In the genomic region with DNA sequence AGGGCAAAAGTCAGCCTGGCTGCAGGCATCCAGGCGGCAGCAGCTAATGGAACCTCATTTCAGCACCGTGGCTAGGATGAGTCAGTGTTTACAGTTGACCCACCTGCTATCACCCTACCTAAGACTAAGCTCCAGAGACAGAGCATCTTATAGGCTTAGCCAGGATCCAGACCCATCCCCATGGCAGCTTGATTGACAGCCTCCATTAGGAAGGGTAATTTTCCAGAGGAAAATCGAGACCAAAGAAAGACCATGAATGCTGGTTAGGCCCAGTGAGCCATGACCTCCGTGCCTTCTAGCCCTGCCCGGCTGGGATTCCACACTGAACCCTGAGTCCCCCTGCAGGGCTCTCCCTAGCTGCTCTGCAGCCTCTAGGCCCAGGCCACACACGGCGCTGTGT, we compare ENCODE assay signal across 25 cellular contexts. TPM values are rescaled to one million over a fixed set of nuclear protein-coding genes. Genes with fewer than 3 reads are reported as not detected.
A peak's percentile ranks its signal among the peaks of the same experiment; 100 is the strongest.
DNase-seq lines count a peak whose midpoint lies in the region; TF ChIP-seq lines count a peak whose summit lies in the region.
"Had no signal": no experiment of that assay in that cellular context is flagged by ENCODE, and none has a peak within 500 bp of the region (broad histone marks: within the 10 kb centered on the region; RNA-seq: fewer than 3 reads in every experiment).

No MANE protein-coding gene starts in this region.

- no peak overlapping the region for H3K4me3 ChIP-seq in epithelial cell of proximal tubule (ENCODE audit: low read depth, low read length)
- H3K4me3 ChIP-seq in parathyroid adenoma (ENCODE audit: low read depth, low read length), result no peak overlapping the region
- H3K4me3 ChIP-seq: cardiac muscle cell, prostate gland, smooth muscle cell, upper lobe of left lung had no signal

- H3K9me3 ChIP-seq in H9 (ENCODE audit: control insufficient read depth, low read depth, low read length), result no peaks in the 10 kb centered on the region
- no peaks in the 10 kb centered on the region for H3K9me3 ChIP-seq in parathyroid adenoma (ENCODE audit: control insufficient read depth, low read length)
- H3K9me3 ChIP-seq: prostate gland, upper lobe of left lung had no signal

- peaks cover 0 to 3% (median 0%) of the 10 kb centered on the region in 3 experiments; a peak in 3 of 7 replicates for H3K36me3 Mint-ChIP-seq in H9 (ENCODE audit: insufficient read depth in 1 of 3, low read depth in 3 of 3)
- H3K36me3 Mint-ChIP-seq: CD8-positive, alpha-beta memory T cell had no signal

- no peak overlapping the region for H2AK5ac ChIP-seq in H9 (ENCODE audit: insufficient read length, low read length)

- no peak overlapping the region for H2BK15ac ChIP-seq in H9 (ENCODE audit: low read depth, low read length)

- DNase-seq in H9, result peak; percentile 79
- peak; percentile 63 for DNase-seq in NCI-H510A treated with DMSO at 0.1 percent for 48 hours (lab: John Stamatoyannopoulos, UW)
- DNase-seq in epithelial cell of proximal tubule (ENCODE audit: low read depth), result peak; percentile 83
- no peak for DNase-seq in foreskin melanocyte
- no peak for DNase-seq in stimulated activated CD8-positive, alpha-beta memory T cell treated with anti-CD3 and anti-CD28 coated beads, Interleukin-4, amount 100 ng/mL, for 48 hours
- no peak for DNase-seq in germinal center (ENCODE audit: low spot score)
- DNase-seq: activated CD8-positive, alpha-beta T cell treated with anti-CD3 and anti-CD28 coated beads for 36 hours; activated naive CD4-positive, alpha-beta T cell; AML-193; amniotic stem cell; CD8-positive, alpha-beta memory T cell; IMR-90; left ventricle myocardium superior; NCI-H1436 treated with DMSO at 0.1 percent for 48 hours; stimulated activated CD4-positive, alpha-beta T cell treated with anti-CD3 and anti-CD28 coated beads, Interleukin-4, amount 100 ng/mL, for 1 hour; upper lobe of left lung had no signal

- no peaks in the 10 kb centered on the region for H3K36me3 ChIP-seq in parathyroid adenoma (ENCODE audit: control insufficient read depth, insufficient read depth, low read length)
- H3K36me3 ChIP-seq: cardiac muscle cell, prostate gland, upper lobe of left lung had no signal

- whole genome bisulfite sequencing in H9 (ENCODE audit: extremely low coverage, insufficient read length, low lambda C conversion rate), result no CpG with 5 or more reads among the region's 7 CpGs

- H2BK120ac ChIP-seq in H9 (ENCODE audit: low read depth, low read length, poor library complexity, severe bottlenecking), result no peak overlapping the region

- H3K4me3 Mint-ChIP-seq in H9, result no peak overlapping the region
- H3K4me3 Mint-ChIP-seq: activated CD8-positive, alpha-beta T cell treated with anti-CD3 and anti-CD28 coated beads for 36 hours; CD8-positive, alpha-beta memory T cell; neural crest cell had no signal

- no peak overlapping the region for H3K18ac ChIP-seq in H9 (ENCODE audit: insufficient read length, low read depth, low read length)

- peaks cover 14% of the 10 kb centered on the region; the same call in 1 of the 2 replicates for H3K4me1 ChIP-seq in H9 (ENCODE audit: insufficient read depth, low read length)
- H3K4me1 ChIP-seq in parathyroid adenoma, result no peaks in the 10 kb centered on the region
- H3K4me1 ChIP-seq: prostate gland, upper lobe of left lung had no signal

- no peaks in the 10 kb centered on the region for H3K27me3 Mint-ChIP-seq in H9 (ENCODE audit: low read depth)

- peaks cover 19 to 35% of the 10 kb centered on the region in 2 experiments for H3K4me1 Mint-ChIP-seq in H9
- H3K4me1 Mint-ChIP-seq: CD8-positive, alpha-beta memory T cell had no signal

- no peaks in the 10 kb centered on the region for H3K79me1 ChIP-seq in H9 (ENCODE audit: insufficient read depth, low read depth, low read length, poor library complexity, severe bottlenecking)

- no peak overlapping the region for H4K8ac ChIP-seq in H9 (replicated peaks; ENCODE audit: insufficient read length, low read depth, low read length)

- H3K27ac ChIP-seq in H9 (ENCODE audit: insufficient read length, low read depth, low read length), result no peak overlapping the region
- peak overlapping the region; percentile 42 for H3K27ac ChIP-seq in parathyroid adenoma
- H3K27ac ChIP-seq: cardiac muscle cell, epithelial cell of prostate, prostate gland, RWPE1, upper lobe of left lung had no signal

- no peak overlapping the region for H4K91ac ChIP-seq in H9 (ENCODE audit: insufficient read length, low read depth, low read length)

- no peak overlapping the region for H3K23ac ChIP-seq in H9 (ENCODE audit: insufficient read length, low read depth, low read length)

- H3K79me2 ChIP-seq in H9 (ENCODE audit: insufficient read depth, low read length), result no peaks in the 10 kb centered on the region
- peaks cover 4% of the 10 kb centered on the region for H3K79me2 ChIP-seq in parathyroid adenoma

- no peak overlapping the region for H3K4me2 ChIP-seq in H9 (ENCODE audit: insufficient read depth, insufficient read length, low read length)
- H3K4me2 ChIP-seq in parathyroid adenoma (ENCODE audit: low read length), result no peak overlapping the region
- H3K4me2 ChIP-seq: smooth muscle cell had no signal

- H3T11ph ChIP-seq in H9 (ENCODE audit: low read length), result no peak overlapping the region

- no peak overlapping the region for H4K5ac ChIP-seq in H9 (ENCODE audit: insufficient read length, low read depth, low read length)

- no peak overlapping the region for H2BK5ac ChIP-seq in H9 (ENCODE audit: insufficient read length, low read length)

- no peak overlapping the region for H3K56ac ChIP-seq in H9 (ENCODE audit: insufficient read length, low read depth, low read length)

- H2AFZ ChIP-seq in H9 (ENCODE audit: low read length), result no peak overlapping the region
- peak overlapping the region; percentile 26 for H2AFZ ChIP-seq in parathyroid adenoma

- peak overlapping the region; percentile 36 to 88 (median 36); a peak in 3 of 7 replicates for H3K27ac Mint-ChIP-seq in H9
- H3K27ac Mint-ChIP-seq: activated CD8-positive, alpha-beta T cell treated with anti-CD3 and anti-CD28 coated beads for 36 hours; CD8-positive, alpha-beta memory T cell had no signal

- H2BK20ac ChIP-seq in H9 (ENCODE audit: low read depth, low read length, poor library complexity, severe bottlenecking), result no peak overlapping the region

- H3K23me2 ChIP-seq in H9 (ENCODE audit: insufficient read length, low read depth, low read length, poor library complexity, severe bottlenecking), result peaks cover 3% of the 10 kb centered on the region

- no peak overlapping the region for H3K9ac ChIP-seq in H9 (ENCODE audit: extremely low read depth, insufficient read length, low read length)
- no peak overlapping the region for H3K9ac ChIP-seq in parathyroid adenoma

- H2BK12ac ChIP-seq in H9 (ENCODE audit: insufficient read length, low read depth, low read length), result no peak overlapping the region

- no peaks in the 10 kb centered on the region for H3K9me3 Mint-ChIP-seq in H9
- H3K9me3 Mint-ChIP-seq: activated CD8-positive, alpha-beta T cell treated with anti-CD3 and anti-CD28 coated beads for 36 hours; CD8-positive, alpha-beta memory T cell; neural crest cell had no signal

- H3K4ac ChIP-seq in H9 (ENCODE audit: low read depth, low read length), result no peak overlapping the region

- no peaks in the 10 kb centered on the region for H4K20me1 ChIP-seq in H9 (ENCODE audit: control insufficient read depth, insufficient read depth, insufficient read length)

- no peak overlapping the region for H3K14ac ChIP-seq in H9 (ENCODE audit: insufficient read depth, low read length)

- no peaks in the 10 kb centered on the region for H3K27me3 ChIP-seq in H9 (ENCODE audit: insufficient read depth, low read length)
- no peaks in the 10 kb centered on the region for H3K27me3 ChIP-seq in parathyroid adenoma (ENCODE audit: control insufficient read depth, insufficient read depth, low read length)
- H3K27me3 ChIP-seq: cardiac muscle cell had no signal

- peak; percentile 20; the same call in 1 of the 3 replicates for TF ChIP-seq CTCF in H9 (conservative IDR thresholded peaks at IDR 0.05)
- TF ChIP-seq CTCF in epithelial cell of proximal tubule (conservative IDR thresholded peaks at IDR 0.05; ENCODE audit: low read depth, low read length), result peak; percentile 45
- TF ChIP-seq CTCF in parathyroid adenoma (IDR thresholded peaks at IDR 0.05), result peak; percentile 14

RNA-seq across cellular contexts. Expression of gene TUNAR, which starts 38.7 kb away (rescaled TPM):
- total RNA-seq in H9 (2021), result 25.6 and 26.2 TPM in 2 replicates
- total RNA-seq in epithelial cell of proximal tubule, result 0.06 TPM in 1 of 2 replicates, not detected in the other
- total RNA-seq: activated CD8-positive, alpha-beta T cell treated with anti-CD3 and anti-CD28 coated beads for 36 hours; CD8-positive, alpha-beta memory T cell; dermis microvascular lymphatic vessel endothelial cell; IMR-90; left ventricle myocardium superior; MCF 10A; smooth muscle cell had no signal

Comparison
In these comparisons a context has a peak if more than half of its experiments do, and no peak if none do; other contexts are left out.
1. DNase-seq: peak in H9 (single experiment), NCI-H510A treated with DMSO at 0.1 percent for 48 hours (single experiment) and epithelial cell of proximal tubule (single experiment); none in foreskin melanocyte (single experiment), stimulated activated CD8-positive, alpha-beta memory T cell treated with anti-CD3 and anti-CD28 coated beads, Interleukin-4, amount 100 ng/mL, for 48 hours (single experiment) and germinal center (single experiment).
2. RNA of gene TUNAR, which starts 38.7 kb away (total RNA-seq): 25.6 to 26.2 TPM in H9; 0.06 TPM in epithelial cell of proximal tubule; every median in the first group is over 10 times any median in the second.
3. Peak in every context shown above with its lines, with median percentiles within 50 percentile points of each other: CTCF ChIP-seq.